Comparison of ENCODE assay signal across 16 cellular contexts in genomic region chr10:93266858-93267257, GRCh38.
"Had no signal": no experiment of that assay in that cellular context is flagged by ENCODE, and none has a peak within 500 bp of the region (broad histone marks: within the 10 kb centered on the region; RNA-seq: fewer than 3 reads in every experiment).

No MANE protein-coding gene starts in this region.

- H3K79me2 ChIP-seq: parathyroid adenoma had no signal

- FAIRE-seq: colon had no signal

- H3K4me1 Mint-ChIP-seq: activated naive CD4-positive, alpha-beta T cell treated with anti-CD3 and anti-CD28 coated beads, Interleukin-2, amount 50 U/mL, for 24 hours had no signal

- H3K27me3 Mint-ChIP-seq: activated naive CD4-positive, alpha-beta T cell treated with anti-CD3 and anti-CD28 coated beads, Interleukin-2, amount 50 U/mL, for 24 hours had no signal

- H3K4me3 ChIP-seq: cardiac muscle cell, esophagus muscularis mucosa, left ventricle myocardium inferior, tibial artery, uterus had no signal

- DNase-seq: activated CD4-positive, alpha-beta T cell treated with anti-CD3 and anti-CD28 coated beads for 1 hour; activated CD4-positive, alpha-beta T cell treated with anti-CD3 and anti-CD28 coated beads, Interleukin-2, amount 50 U/mL, for 4 hours; activated effector memory CD4-positive, alpha-beta T cell treated with anti-CD3 and anti-CD28 coated beads, Interleukin-2, amount 50 U/mL, for 16 hours; activated T-cell treated with anti-CD3 and anti-CD28 coated beads, Interleukin-2, amount 50 U/mL, for 48 hours; hippocampal formation; left ventricle myocardium inferior; natural killer cell; stimulated activated naive CD4-positive, alpha-beta T cell; tibial artery; uterus had no signal

- ATAC-seq: natural killer cell had no signal

- H3K9me3 Mint-ChIP-seq: activated naive CD4-positive, alpha-beta T cell treated with anti-CD3 and anti-CD28 coated beads, Interleukin-2, amount 50 U/mL, for 24 hours; natural killer cell had no signal

- H3K27ac Mint-ChIP-seq: activated naive CD4-positive, alpha-beta T cell treated with anti-CD3 and anti-CD28 coated beads, Interleukin-2, amount 50 U/mL, for 24 hours; natural killer cell had no signal

- H3K9ac ChIP-seq: parathyroid adenoma had no signal

- H3K27me3 ChIP-seq: cardiac muscle cell, esophagus muscularis mucosa, neutrophil, tibial artery, uterus had no signal

- H3K4me1 ChIP-seq: esophagus muscularis mucosa, left ventricle myocardium inferior, parathyroid adenoma, tibial artery, uterus had no signal

- H3K4me3 Mint-ChIP-seq: activated naive CD4-positive, alpha-beta T cell treated with anti-CD3 and anti-CD28 coated beads, Interleukin-2, amount 50 U/mL, for 24 hours; natural killer cell had no signal

- H3K36me3 Mint-ChIP-seq: natural killer cell had no signal

- H3K27ac ChIP-seq: cardiac muscle cell, esophagus muscularis mucosa, left ventricle myocardium inferior, neutrophil, parathyroid adenoma, tibial artery, uterus had no signal

- H3K36me3 ChIP-seq: cardiac muscle cell, esophagus muscularis mucosa, left ventricle myocardium inferior, neutrophil, tibial artery, uterus had no signal
